In the genomic region with DNA sequence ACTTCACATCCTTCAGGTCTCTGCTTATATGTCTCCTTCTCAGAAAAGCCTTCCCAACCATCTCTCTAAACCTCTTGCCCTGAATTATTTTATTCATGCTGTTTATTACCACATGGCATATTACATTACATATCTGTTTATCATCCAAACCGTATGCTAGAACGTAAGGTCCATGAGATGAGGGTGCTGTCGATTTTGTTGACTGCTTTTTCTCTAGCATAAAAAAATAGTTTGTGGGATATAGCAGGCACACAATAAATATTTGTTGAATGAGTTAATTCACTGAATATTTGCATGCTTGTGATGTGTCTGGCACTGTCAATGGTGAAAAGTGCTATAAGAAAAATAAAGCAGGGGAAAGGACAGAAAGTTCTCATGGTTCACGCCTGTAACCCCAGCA, we compare ENCODE assay signal across 15 cellular contexts.
"Had no signal": no experiment of that assay in that cellular context is flagged by ENCODE, and none has a peak within 500 bp of the region (broad histone marks: within the 10 kb centered on the region; RNA-seq: fewer than 3 reads in every experiment).

No MANE protein-coding gene starts in this region.

- H3K27ac ChIP-seq: esophagus muscularis mucosa, transverse colon had no signal

- H3K27ac Mint-ChIP-seq: activated CD4-positive, alpha-beta T cell treated with anti-CD3 and anti-CD28 coated beads, Interleukin-2, amount 10 ng/mL, durations not matched to agents 7 days and 5 days; activated T-helper 17 cell treated with anti-CD3 and anti-CD28 coated beads, Interleukin-2, amount 50 U/mL, for 72 hours; stimulated activated naive B cell treated with anti-CD40 and anti-IgM and Interleukin-4, amounts not matched to agents 10 μg/mL and 1 μg/mL and 100 μg/mL, for 72 hours; T-cell had no signal

- H3K9me3 ChIP-seq: esophagus muscularis mucosa, sigmoid colon, transverse colon had no signal

- H3K27me3 ChIP-seq: esophagus muscularis mucosa, heart right ventricle, sigmoid colon, transverse colon had no signal

- H3K9me3 Mint-ChIP-seq: activated CD4-positive, alpha-beta T cell treated with anti-CD3 and anti-CD28 coated beads, Interleukin-2, amount 10 ng/mL, durations not matched to agents 7 days and 5 days; activated T-helper 17 cell treated with anti-CD3 and anti-CD28 coated beads, Interleukin-2, amount 50 U/mL, for 72 hours; T-cell had no signal

- H3K27me3 Mint-ChIP-seq: activated T-helper 17 cell treated with anti-CD3 and anti-CD28 coated beads, Interleukin-2, amount 50 U/mL, for 72 hours; stimulated activated naive B cell treated with anti-CD40 and anti-IgM and Interleukin-4, amounts not matched to agents 10 μg/mL and 1 μg/mL and 100 μg/mL, for 72 hours had no signal

- DNase-seq: activated CD4-positive, alpha-beta T cell treated with anti-CD3 and anti-CD28 coated beads, Interleukin-2, amount 10 ng/mL, durations not matched to agents 7 days and 5 days; activated naive CD4-positive, alpha-beta T cell treated with Interleukin-2 at 50 U/mL for 16 hours; activated T-cell treated with anti-CD3 and anti-CD28 coated beads for 4 hours; caudate nucleus; heart right ventricle; midbrain; sigmoid colon; stimulated activated naive B cell treated with anti-CD40 and anti-IgM and Interleukin-4, amounts not matched to agents 10 μg/mL and 1 μg/mL and 100 μg/mL, for 72 hours; T-cell; T-helper 9 cell; transverse colon had no signal

- H3K36me3 ChIP-seq: esophagus muscularis mucosa, sigmoid colon, transverse colon had no signal

- H3K4me3 ChIP-seq: esophagus muscularis mucosa, heart right ventricle, lung, sigmoid colon, transverse colon had no signal

- H3K4me3 Mint-ChIP-seq: activated CD4-positive, alpha-beta T cell treated with anti-CD3 and anti-CD28 coated beads, Interleukin-2, amount 10 ng/mL, durations not matched to agents 7 days and 5 days; activated T-helper 17 cell treated with anti-CD3 and anti-CD28 coated beads, Interleukin-2, amount 50 U/mL, for 72 hours; neural crest cell; stimulated activated naive B cell treated with anti-CD40 and anti-IgM and Interleukin-4, amounts not matched to agents 10 μg/mL and 1 μg/mL and 100 μg/mL, for 72 hours; T-cell had no signal

- ATAC-seq: activated T-helper 17 cell treated with anti-CD3 and anti-CD28 coated beads, Interleukin-2, amount 50 U/mL, for 72 hours; stimulated activated naive B cell treated with anti-CD40 and anti-IgM and Interleukin-4, amounts not matched to agents 10 μg/mL and 1 μg/mL and 100 μg/mL, for 72 hours; T-cell had no signal

- H3K36me3 Mint-ChIP-seq: T-cell had no signal
